ENCODE assay signal across 21 cellular contexts in the genomic region with DNA sequence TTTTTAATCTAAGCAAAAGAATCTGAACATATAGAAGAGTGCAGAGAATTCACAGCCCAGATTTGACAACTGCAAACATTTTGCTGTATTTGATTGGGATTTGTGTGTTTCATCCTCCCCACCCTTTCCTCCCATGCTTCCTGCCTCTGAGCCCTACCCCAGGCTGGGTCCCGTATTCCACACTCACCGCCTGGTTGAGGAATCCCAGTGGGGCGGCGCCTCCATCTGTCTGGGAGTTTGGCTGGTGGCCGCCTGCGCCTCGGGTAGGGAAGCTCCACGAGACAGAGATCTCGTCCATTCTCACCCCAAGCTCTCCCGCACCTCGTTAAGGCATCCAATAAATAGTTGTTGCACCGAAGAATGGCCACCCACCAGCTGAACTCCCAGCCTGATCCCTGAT.
"Had no signal": no experiment of that assay in that cellular context is flagged by ENCODE, and none has a peak within 500 bp of the region (broad histone marks: within the 10 kb centered on the region; RNA-seq: fewer than 3 reads in every experiment).

No MANE protein-coding gene starts in this region.

- H3K36me3 ChIP-seq: adrenal gland, ascending aorta, brain microvascular endothelial cell, gastroesophageal sphincter, heart right ventricle, left ventricle myocardium inferior, sigmoid colon, uterus had no signal

- DNase-seq: activated CD4-positive, alpha-beta T cell treated with anti-CD3 and anti-CD28 coated beads, Interleukin-2, amount 10 ng/mL, durations not matched to agents 24 days and 14 days; activated naive CD4-positive, alpha-beta T cell; activated T-cell treated with anti-CD3 and anti-CD28 coated beads, Interleukin-2, amount 50 U/mL, for 4 hours; brain microvascular endothelial cell; endodermal cell; heart right ventricle; left ventricle myocardium inferior; naive thymus-derived CD8-positive, alpha-beta T cell; sigmoid colon; stimulated activated CD4-positive, alpha-beta T cell treated with anti-CD3 and anti-CD28 coated beads, Interleukin-2, amount 100 ng/mL, for 48 hours; stimulated activated naive CD4-positive, alpha-beta T cell; T-helper 2 cell; testis; trophoblast cell; uterus had no signal

- H3K9me3 ChIP-seq: adrenal gland, ascending aorta, gastroesophageal sphincter, heart right ventricle, left ventricle myocardium inferior, sigmoid colon, testis, uterus had no signal

- ATAC-seq: activated CD4-positive, CD25-positive, alpha-beta regulatory T cell treated with anti-CD3 and anti-CD28 coated beads, Interleukin-2, amount 50 U/mL, for 24 hours; activated T-cell treated with anti-CD3 and anti-CD28 coated beads, Interleukin-2, amount 50 U/mL, for 4 hours; gastroesophageal sphincter; heart right ventricle; naive thymus-derived CD8-positive, alpha-beta T cell had no signal

- H3K4me1 ChIP-seq: adrenal gland, ascending aorta, gastroesophageal sphincter, sigmoid colon, testis, uterus had no signal

- H3K4me3 ChIP-seq: adrenal gland, ascending aorta, gastroesophageal sphincter, heart right ventricle, left ventricle myocardium inferior, sigmoid colon, testis, uterus had no signal

- FAIRE-seq: colon had no signal

- H3K27ac ChIP-seq: adrenal gland, ascending aorta, brain microvascular endothelial cell, epithelial cell of prostate, gastroesophageal sphincter, heart right ventricle, left ventricle myocardium inferior, sigmoid colon, testis, uterus had no signal

- H3K27me3 ChIP-seq: ascending aorta, testis, uterus had no signal
